8 cellular contexts compared by ENCODE assay signal in the genomic region with DNA sequence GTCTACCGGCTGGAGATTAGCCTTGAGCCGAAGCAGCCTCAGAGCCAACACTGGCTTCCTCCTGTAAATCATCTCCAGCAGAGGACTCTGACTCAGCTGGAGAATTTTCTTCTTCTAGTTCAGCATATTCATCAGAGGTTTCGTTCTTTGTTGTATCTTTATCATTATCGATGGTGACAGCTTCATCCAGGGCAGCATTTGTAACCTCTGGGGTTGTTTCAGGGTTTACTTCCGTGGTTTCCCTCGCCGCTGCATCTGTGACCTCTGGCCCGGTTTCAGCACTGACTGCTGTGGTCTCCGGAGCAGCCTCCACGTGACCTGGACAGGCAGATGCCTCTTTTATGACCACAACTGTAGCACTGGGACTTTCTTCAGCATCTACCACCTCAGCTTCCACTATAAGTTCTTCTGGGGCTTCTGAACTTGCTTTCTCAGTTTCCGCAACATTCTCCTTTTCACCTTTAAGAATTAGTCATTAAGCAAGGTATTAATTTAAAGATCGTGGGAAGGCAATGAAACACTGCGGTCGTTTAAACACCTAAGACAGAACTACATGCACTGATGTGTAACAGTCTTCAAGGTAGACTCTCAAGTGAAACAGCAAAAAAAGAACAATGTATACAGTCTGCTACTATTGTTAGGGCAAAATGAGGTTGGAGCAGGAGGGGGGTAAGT. TPM values are rescaled to one million over a fixed set of nuclear protein-coding genes. Genes with fewer than 3 reads are reported as not detected.
A peak's percentile ranks its signal among the peaks of the same experiment; 100 is the strongest.
DNase-seq lines count a peak whose midpoint lies in the region; ATAC-seq and TF ChIP-seq lines count a peak whose summit lies in the region.

No MANE protein-coding gene starts in this region.

- WGBS in endodermal cell (ENCODE audit: insufficient coverage in 1 of 2, insufficient read length in 1 of 2), 2 experiments = 43 to 63% methylated on average over 12 to 14 of the region's 14 CpGs

- H3K4me3 Mint-ChIP-seq in endodermal cell = peak overlapping the region; percentile 13

- H3K9me3 ChIP-seq in endodermal cell (ENCODE audit: control insufficient read depth, low read length) (no peaks in the 10 kb centered on the region), muscle layer of colon (ENCODE audit: low read length) (no peaks in the 10 kb centered on the region)

- H3K4me1 ChIP-seq in endodermal cell (ENCODE audit: control insufficient read depth, insufficient read depth, low read length) = peaks cover 4% of the 10 kb centered on the region
- peaks cover 5% of the 10 kb centered on the region for H3K4me1 ChIP-seq in muscle layer of colon (ENCODE audit: insufficient read depth, low read length)

- H3K36me3 ChIP-seq in endodermal cell (ENCODE audit: control insufficient read depth, insufficient read depth, low read length) (no peaks in the 10 kb centered on the region), muscle layer of colon (ENCODE audit: insufficient read depth, low read length) (no peaks in the 10 kb centered on the region)

- H3K27ac ChIP-seq in endodermal cell (ENCODE audit: low read depth, low read length) (no peak overlapping the region), muscle layer of colon (ENCODE audit: low read depth, low read length) (peak overlapping the region; percentile 2)

- no peaks in the 10 kb centered on the region for H3K9me3 Mint-ChIP-seq in endodermal cell

- peak; percentile 60 for DNase-seq in NCI-H82 (lab: John Stamatoyannopoulos, UW)
- DNase-seq in activated CD8-positive, alpha-beta memory T cell treated with anti-CD3 and anti-CD28 coated beads for 48 hours (ENCODE audit: low read depth in 2 of 3, low spot score in 2 of 3) = peak; percentile 32 to 78 (median 63)
- peak; percentile 66 for DNase-seq in endodermal cell
- peak; percentile 74 to 92 for DNase-seq in stimulated activated CD8-positive, alpha-beta memory T cell treated with anti-CD3 and anti-CD28 coated beads, Interleukin-7, amount 100 ng/mL, for 48 hours (ENCODE audit: extremely low read depth in 1 of 2, low read depth in 1 of 2)
- no peak for DNase-seq in NCI-H1092 (lab: John Stamatoyannopoulos, UW)

- peak overlapping the region; percentile 74 for H3K27ac Mint-ChIP-seq in endodermal cell

- H3K27me3 Mint-ChIP-seq in endodermal cell (ENCODE audit: insufficient read depth) = no peaks in the 10 kb centered on the region

- no peaks in the 10 kb centered on the region for H3K27me3 ChIP-seq in endodermal cell (ENCODE audit: control insufficient read depth, insufficient read depth, low read length, poor library complexity, severe bottlenecking)
- no peaks in the 10 kb centered on the region for H3K27me3 ChIP-seq in muscle layer of colon (ENCODE audit: control insufficient read depth in 1 of 2, insufficient read depth in 2 of 2, low read length in 2 of 2)

- H3K4me1 Mint-ChIP-seq in endodermal cell = peaks cover 20% of the 10 kb centered on the region

- peak overlapping the region; percentile 63 for H3K4me3 ChIP-seq in endodermal cell (ENCODE audit: low read length)
- peak overlapping the region; percentile 38 to 55 for H3K4me3 ChIP-seq in muscle layer of colon (ENCODE audit: low read depth in 1 of 2, low read length in 2 of 2)

- ATAC-seq in GM18519 (IDR thresholded peaks at IDR 0.05; ENCODE audit: low FRiP score, unreplicated experiment) (peak; percentile 91), HG02885 (IDR thresholded peaks at IDR 0.05; ENCODE audit: poor library complexity, unreplicated experiment) (peak; percentile 98)

- TF ChIP-seq CTCF in endodermal cell (conservative IDR thresholded peaks at IDR 0.05) = no peak

- H3K9ac ChIP-seq in endodermal cell (ENCODE audit: extremely low read depth, low read length, poor library complexity, severe bottlenecking) (no peak overlapping the region), muscle layer of colon (ENCODE audit: low read length) (peak overlapping the region; percentile 27)

- no peaks in the 10 kb centered on the region for H3K36me3 Mint-ChIP-seq in endodermal cell (ENCODE audit: low read depth)

RNA-seq across cellular contexts. Expression of a gene that starts 13.3 kb away (rescaled TPM):
- total RNA-seq in endodermal cell = 1 to 10 TPM in 1 of 2 donors, under 1 TPM in 1; 0.53 to 1.3 TPM
- 1.2 TPM for polyA plus RNA-seq in endodermal cell (2013, experiment 1 of 2)
- polyA plus RNA-seq in endodermal cell (2013, experiment 2 of 2) = 0.87 TPM

RNA-seq across cellular contexts. Expression of a gene that starts 34.6 kb away (rescaled TPM):
- total RNA-seq in endodermal cell = 10 to 100 TPM; 64.7 to 78.9 TPM
- polyA plus RNA-seq in endodermal cell (2013, experiment 1 of 2) = 47.2 TPM
- polyA plus RNA-seq in endodermal cell (2013, experiment 2 of 2) = 44.2 TPM

RNA-seq across cellular contexts. Expression of a gene that starts 35.6 kb away (rescaled TPM):
- total RNA-seq in endodermal cell = 10 to 100 TPM; 54.2 to 64.5 TPM
- 84.0 TPM for polyA plus RNA-seq in endodermal cell (2013, experiment 1 of 2)
- 82.4 TPM for polyA plus RNA-seq in endodermal cell (2013, experiment 2 of 2)
